In the genomic region with DNA sequence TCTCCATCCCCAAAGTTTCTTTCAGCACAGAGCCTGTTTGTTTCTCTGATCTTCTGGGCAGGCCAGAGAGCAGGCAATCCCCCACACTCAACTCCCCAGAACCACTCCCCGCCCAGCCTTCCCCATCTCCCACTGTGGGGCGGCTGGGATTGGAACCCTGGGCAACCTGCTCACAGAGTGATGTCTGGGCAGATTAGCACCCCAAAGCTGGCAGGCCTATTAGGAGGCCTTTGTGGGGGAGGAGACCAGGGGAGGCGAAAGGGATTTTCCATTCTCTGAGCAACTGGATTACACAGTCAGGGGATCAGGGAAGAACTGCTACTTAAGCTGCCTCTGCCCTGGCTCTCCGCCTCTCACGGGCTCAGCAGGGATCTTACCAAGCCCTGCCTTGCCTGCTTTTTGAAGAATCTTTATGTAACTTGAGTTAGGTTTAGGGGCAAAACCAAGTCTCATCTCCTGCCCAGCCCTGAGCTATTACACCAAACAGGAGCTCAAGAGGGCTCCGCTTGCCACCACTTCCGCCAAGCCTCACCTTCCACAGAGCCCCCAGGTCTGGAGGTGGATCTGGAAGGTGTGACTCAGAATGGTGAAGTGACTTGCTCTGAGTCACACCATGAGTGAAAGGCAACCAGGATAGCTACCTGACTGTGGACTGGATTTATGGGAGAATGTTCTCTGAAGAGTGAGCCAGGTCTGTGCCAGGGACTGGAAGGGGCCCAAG, we compare ENCODE assay signal across 8 cellular contexts. TPM values are rescaled to one million over a fixed set of nuclear protein-coding genes. Genes with fewer than 3 reads are reported as not detected.
DNase-seq lines count a peak whose midpoint lies in the region; ATAC-seq and TF ChIP-seq lines count a peak whose summit lies in the region.

No MANE protein-coding gene starts in this region.

- POLR2A ChIA-PET in Caco-2 (lab: Charles Lee): no interaction called here

- no peaks in the 10 kb centered on the region for H3K9me3 Mint-ChIP-seq in Caco-2 (ENCODE audit: unreplicated experiment)

- H3K27me3 ChIP-seq in Caco-2 (replicated peaks; ENCODE audit: control insufficient read depth, insufficient read depth, low read length): no peaks in the 10 kb centered on the region; the same call in 1 of the 2 replicates

- no peaks in the 10 kb centered on the region for H3K36me3 Mint-ChIP-seq in Caco-2 (ENCODE audit: insufficient read depth, unreplicated experiment)

- H3K4me3 ChIP-seq in Caco-2 (ENCODE audit: low read depth, low read length): no peak overlapping the region

- H3K27me3 Mint-ChIP-seq in Caco-2 (ENCODE audit: insufficient read depth, unreplicated experiment): peaks cover 3% of the 10 kb centered on the region

- BruUV-seq in Caco-2 (replicated peaks; lab: Mats Ljungman, UMichigan): no TSS peak

- no peaks in the 10 kb centered on the region for H3K9me3 ChIP-seq in Caco-2

- DNase-seq in DMS53 (lab: John Stamatoyannopoulos, UW) (peak; percentile 67), DMS53 treated with DMSO at 0.1 percent for 48 hours (lab: John Stamatoyannopoulos, UW; ENCODE audit: unreplicated experiment) (no peak), activated T-cell treated with anti-CD3 and anti-CD28 coated beads for 48 hours (ENCODE audit: low read depth) (peak; percentile 64), islet precursor cell (peak; percentile 98), Caco-2 (no peak)
- DNase-seq in stimulated activated CD8-positive, alpha-beta memory T cell treated with anti-CD3 and anti-CD28 coated beads, Interleukin-2, amount 100 ng/mL, for 48 hours (ENCODE audit: low read depth in 2 of 2): peak; percentile 52 to 59

- no peak for ATAC-seq in GM18520 (IDR thresholded peaks at IDR 0.05; ENCODE audit: unreplicated experiment)
- no peak for ATAC-seq in HG03108 (IDR thresholded peaks at IDR 0.05; ENCODE audit: unreplicated experiment)

- H3K4me1 Mint-ChIP-seq in Caco-2 (ENCODE audit: low read depth, unreplicated experiment): peaks cover 6% of the 10 kb centered on the region

- no peak overlapping the region for H3K4me3 Mint-ChIP-seq in Caco-2 (ENCODE audit: unreplicated experiment)

- H3K27ac Mint-ChIP-seq in Caco-2 (ENCODE audit: unreplicated experiment): no peak overlapping the region

- no peaks in the 10 kb centered on the region for H3K4me1 ChIP-seq in Caco-2

- intact Hi-C loops in Caco-2 (cut with micrococcal nuclease; ENCODE audit: unreplicated experiment): no loop called here

- no peak for TF ChIP-seq CTCF in Caco-2 (IDR thresholded peaks at IDR 0.05; ENCODE audit: insufficient read depth in 1 of 2, low read depth in 1 of 2, low read length in 1 of 2, severe bottlenecking in 1 of 2, unreplicated experiment in 1 of 2)

- H3K36me3 ChIP-seq in Caco-2 (ENCODE audit: control insufficient read depth, insufficient read depth, low read length): no peaks in the 10 kb centered on the region

- CTCF ChIA-PET in Caco-2 (lab: Charles Lee): no interaction called here

RNA-seq across cellular contexts. Expression of a gene that starts 16.0 kb away (rescaled TPM):
- total RNA-seq in Caco-2 (2022): 0.37 TPM in 1 of 2 replicates, not detected in the other

RNA-seq across cellular contexts. Expression of a gene that starts 27.5 kb away (rescaled TPM):
- total RNA-seq in Caco-2 (2022): 81.7 and 87.6 TPM in 2 replicates

Comparison
In these comparisons a context has a peak if more than half of its experiments do, and no peak if none do; other contexts are left out.
1. DNase-seq: peak in DMS53 (single experiment), activated T-cell treated with anti-CD3 and anti-CD28 coated beads for 48 hours (single experiment), islet precursor cell (single experiment) and stimulated activated CD8-positive, alpha-beta memory T cell treated with anti-CD3 and anti-CD28 coated beads, Interleukin-2, amount 100 ng/mL, for 48 hours (2 of 2); none in DMS53 treated with DMSO at 0.1 percent for 48 hours (single experiment) and Caco-2 (0 of 2).